24 cellular contexts compared by ENCODE assay signal in genomic region chr9:6965566-6965965, GRCh38.
"Had no signal": no experiment of that assay in that cellular context is flagged by ENCODE, and none has a peak within 500 bp of the region (broad histone marks: within the 10 kb centered on the region; RNA-seq: fewer than 3 reads in every experiment).

No MANE protein-coding gene starts in this region.

- H3K27ac Mint-ChIP-seq: immature natural killer cell; naive thymus-derived CD8-positive, alpha-beta T cell; nephron; neural progenitor cell; progenitor cell of endocrine pancreas; stimulated activated memory B cell treated with anti-CD40 and anti-IgM and Interleukin-4, amounts not matched to agents 10 μg/mL and 1 μg/mL and 100 μg/mL, for 72 hours; stimulated activated naive CD8-positive, alpha-beta T cell treated with anti-CD3 and anti-CD28 coated beads, Interleukin-15, amount 100 ng/mL, for 72 hours; type B pancreatic cell had no signal

- H3K36me3 Mint-ChIP-seq: neural progenitor cell had no signal

- H3K9me3 Mint-ChIP-seq: immature natural killer cell; nephron; neural progenitor cell; stimulated activated memory B cell treated with anti-CD40 and anti-IgM and Interleukin-4, amounts not matched to agents 10 μg/mL and 1 μg/mL and 100 μg/mL, for 72 hours; stimulated activated naive CD8-positive, alpha-beta T cell treated with anti-CD3 and anti-CD28 coated beads, Interleukin-15, amount 100 ng/mL, for 72 hours; type B pancreatic cell had no signal

- H3K4me3 Mint-ChIP-seq: immature natural killer cell; naive thymus-derived CD8-positive, alpha-beta T cell; nephron; neural progenitor cell; stimulated activated memory B cell treated with anti-CD40 and anti-IgM and Interleukin-4, amounts not matched to agents 10 μg/mL and 1 μg/mL and 100 μg/mL, for 72 hours; stimulated activated naive CD8-positive, alpha-beta T cell treated with anti-CD3 and anti-CD28 coated beads, Interleukin-15, amount 100 ng/mL, for 72 hours; type B pancreatic cell had no signal

- DNase-seq: immature natural killer cell; kidney; left colon; left lung; lower lobe of right lung; mammary epithelial cell; mesenchymal stem cell; naive thymus-derived CD8-positive, alpha-beta T cell; ovary; right lobe of liver; stimulated activated CD4-positive, alpha-beta T cell treated with anti-CD3 and anti-CD28 coated beads, Interleukin-1b, Interleukin-23, amount 100 ng/mL, for 48 hours; stimulated activated CD4-positive, alpha-beta T cell treated with anti-CD3 and anti-CD28 coated beads, Interleukin-2, amount 100 ng/mL, for 48 hours; stimulated activated CD4-positive, alpha-beta T cell treated with anti-CD3 and anti-CD28 coated beads, Interleukin-4, amount 100 ng/mL, for 4 hours; stimulated activated CD8-positive, alpha-beta memory T cell treated with anti-CD3 and anti-CD28 coated beads, Interleukin-4, amount 100 ng/mL, for 48 hours; stimulated activated naive CD4-positive, alpha-beta T cell treated with Interleukin-2 at 50 U/mL for 16 hours; stimulated activated naive CD8-positive, alpha-beta T cell treated with anti-CD3 and anti-CD28 coated beads, Interleukin-15, amount 100 ng/mL, for 72 hours; substantia nigra; uterus had no signal

- FAIRE-seq: islet of Langerhans, kidney had no signal

- H3K27me3 Mint-ChIP-seq: naive thymus-derived CD8-positive, alpha-beta T cell; progenitor cell of endocrine pancreas; stimulated activated memory B cell treated with anti-CD40 and anti-IgM and Interleukin-4, amounts not matched to agents 10 μg/mL and 1 μg/mL and 100 μg/mL, for 72 hours; stimulated activated naive CD8-positive, alpha-beta T cell treated with anti-CD3 and anti-CD28 coated beads, Interleukin-15, amount 100 ng/mL, for 72 hours; type B pancreatic cell had no signal
